Comparison of ENCODE assay signal across 8 cellular contexts in the genomic region with DNA sequence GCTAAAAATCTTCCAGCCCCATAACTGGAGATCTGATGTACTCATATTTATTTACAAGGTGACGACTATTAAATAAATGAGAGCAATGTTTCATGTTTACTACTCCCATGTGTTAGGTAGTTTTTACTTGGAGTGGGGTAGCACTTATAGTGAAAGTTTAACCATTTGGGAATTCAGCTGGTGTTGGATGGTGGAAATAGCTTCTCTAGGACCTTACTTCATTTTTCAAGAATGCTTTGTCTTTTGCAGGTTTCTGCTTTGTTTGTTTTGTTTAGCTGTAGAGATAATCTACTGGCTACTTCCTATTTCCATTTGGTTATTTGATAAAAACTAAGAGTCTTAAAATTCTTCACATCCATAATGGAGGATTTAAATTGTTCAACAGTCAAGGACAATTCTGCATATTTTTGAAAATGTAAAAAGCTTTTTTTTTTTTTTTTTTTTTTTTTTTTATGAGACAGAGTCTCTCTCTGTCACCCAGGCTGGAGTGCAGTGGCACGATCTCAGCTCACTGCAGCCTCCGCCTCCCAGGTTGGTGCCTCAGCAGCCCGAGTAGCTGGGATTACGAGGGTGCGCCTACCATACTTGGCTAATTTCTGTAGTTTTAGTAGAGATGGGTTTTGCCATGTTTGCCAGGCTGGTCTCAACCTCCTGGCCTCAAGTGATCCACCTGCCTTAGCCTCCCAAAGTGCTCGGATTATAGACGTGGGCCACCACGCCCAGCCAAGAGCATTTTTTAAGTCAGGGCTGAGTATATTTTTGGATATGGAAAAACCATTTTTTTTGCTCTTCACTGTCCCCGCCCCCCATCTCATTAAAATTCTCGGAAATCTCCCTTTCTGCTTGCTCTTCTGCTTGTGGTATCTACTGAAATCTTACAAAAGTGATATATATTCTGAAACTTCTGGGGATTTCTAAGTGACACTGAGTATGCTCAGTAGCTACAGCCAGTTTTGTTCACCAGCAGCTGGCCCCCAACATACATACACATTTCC. TPM values are rescaled to one million over a fixed set of nuclear protein-coding genes. Genes with fewer than 3 reads are reported as not detected.
DNase-seq lines count a peak whose midpoint lies in the region; ATAC-seq and TF ChIP-seq lines count a peak whose summit lies in the region.

No MANE protein-coding gene starts in this region.

- H3K27ac ChIP-seq in HL-60 (replicated peaks), result no peak overlapping the region

- DNase-seq in AG10803 (ENCODE audit: low read depth), result no peak
- no peak for DNase-seq in HL-60 (ENCODE audit: low read depth in 1 of 2, low spot score in 1 of 2)
- DNase-seq in activated T-helper 1 cell treated with anti-CD3 and anti-CD28 coated beads, Interleukin-12 subunit alpha, Interleukin-12 subunit beta, Interleukin-2, Interleukin-4 antibody, amounts not matched to agents 30 ng/mL and 10 ng/mL and 1 ng/mL, durations not matched to agents 14 hours and 24 hours and 36 hours (ENCODE audit: low spot score), result peak; percentile 58
- DNase-seq in immature natural killer cell, result peak in 1 of 3 donors; percentile 17
- peak; percentile 25 to 29 for DNase-seq in stimulated activated CD4-positive, alpha-beta T cell treated with anti-CD3 and anti-CD28 coated beads, Interleukin-4, amount 100 ng/mL, for 4 hours
- DNase-seq in NCI-H2107 treated with DMSO at 0.1 percent for 48 hours (lab: John Stamatoyannopoulos, UW; ENCODE audit: unreplicated experiment), result no peak
- DNase-seq in EL, result no peak

- no peak overlapping the region for H3K27ac Mint-ChIP-seq in activated T-helper 1 cell treated with anti-CD3 and anti-CD28 coated beads, Interleukin-12 subunit alpha, Interleukin-12 subunit beta, Interleukin-2, Interleukin-4 antibody, amounts not matched to agents 30 ng/mL and 10 ng/mL and 1 ng/mL, durations not matched to agents 14 hours and 24 hours and 36 hours
- peak overlapping the region in 4 of 6 donors; percentile 29 to 92 (median 52) for H3K27ac Mint-ChIP-seq in immature natural killer cell

- H3K4me3 ChIP-seq in AG10803 (ENCODE audit: low read length), result peak overlapping the region; percentile 62
- H3K4me3 ChIP-seq in HL-60 (replicated peaks; ENCODE audit: insufficient read depth, low read length), result peak overlapping the region; percentile 39

- intact Hi-C loops in activated T-helper 1 cell treated with anti-CD3 and anti-CD28 coated beads, Interleukin-12 subunit alpha, Interleukin-12 subunit beta, Interleukin-2, Interleukin-4 antibody, amounts not matched to agents 30 ng/mL and 10 ng/mL and 1 ng/mL, durations not matched to agents 14 hours and 24 hours and 36 hours (cut with micrococcal nuclease), result loop anchor here (1.0 to 10.0 kb wide), 8 partner anchors 8 to 1306 kb away; a partner anchor contains a TSS

- H3K27me3 ChIP-seq in HL-60 (ENCODE audit: insufficient read depth, poor library complexity, severe bottlenecking), result no peaks in the 10 kb centered on the region

- peak overlapping the region; percentile 82 for H3K4me3 Mint-ChIP-seq in activated T-helper 1 cell treated with anti-CD3 and anti-CD28 coated beads, Interleukin-12 subunit alpha, Interleukin-12 subunit beta, Interleukin-2, Interleukin-4 antibody, amounts not matched to agents 30 ng/mL and 10 ng/mL and 1 ng/mL, durations not matched to agents 14 hours and 24 hours and 36 hours
- H3K4me3 Mint-ChIP-seq in immature natural killer cell, result peak overlapping the region; percentile 1 to 77 (median 26)

- TF ChIP-seq CTCF in AG10803 (conservative IDR thresholded peaks at IDR 0.05; ENCODE audit: low read length) (no peak), HL-60 (IDR thresholded peaks at IDR 0.05; ENCODE audit: insufficient read depth, low read length) (no peak)

- peak; percentile 19 for ATAC-seq in GM19452 (IDR thresholded peaks at IDR 0.05; ENCODE audit: unreplicated experiment)

- H3K9me3 Mint-ChIP-seq in activated T-helper 1 cell treated with anti-CD3 and anti-CD28 coated beads, Interleukin-12 subunit alpha, Interleukin-12 subunit beta, Interleukin-2, Interleukin-4 antibody, amounts not matched to agents 30 ng/mL and 10 ng/mL and 1 ng/mL, durations not matched to agents 14 hours and 24 hours and 36 hours, result no peaks in the 10 kb centered on the region
- H3K9me3 Mint-ChIP-seq in immature natural killer cell, result no peaks in the 10 kb centered on the region

- H3K36me3 Mint-ChIP-seq in activated T-helper 1 cell treated with anti-CD3 and anti-CD28 coated beads, Interleukin-12 subunit alpha, Interleukin-12 subunit beta, Interleukin-2, Interleukin-4 antibody, amounts not matched to agents 30 ng/mL and 10 ng/mL and 1 ng/mL, durations not matched to agents 14 hours and 24 hours and 36 hours (ENCODE audit: low read depth), result peaks cover 3% of the 10 kb centered on the region
- no peaks in the 10 kb centered on the region for H3K36me3 Mint-ChIP-seq in immature natural killer cell

- H3K27me3 Mint-ChIP-seq in activated T-helper 1 cell treated with anti-CD3 and anti-CD28 coated beads, Interleukin-12 subunit alpha, Interleukin-12 subunit beta, Interleukin-2, Interleukin-4 antibody, amounts not matched to agents 30 ng/mL and 10 ng/mL and 1 ng/mL, durations not matched to agents 14 hours and 24 hours and 36 hours (ENCODE audit: insufficient read depth), result no peaks in the 10 kb centered on the region
- H3K27me3 Mint-ChIP-seq in immature natural killer cell (ENCODE audit: low read depth in 3 of 3), result no peaks in the 10 kb centered on the region

- peaks cover 34% of the 10 kb centered on the region for H3K4me1 Mint-ChIP-seq in activated T-helper 1 cell treated with anti-CD3 and anti-CD28 coated beads, Interleukin-12 subunit alpha, Interleukin-12 subunit beta, Interleukin-2, Interleukin-4 antibody, amounts not matched to agents 30 ng/mL and 10 ng/mL and 1 ng/mL, durations not matched to agents 14 hours and 24 hours and 36 hours (ENCODE audit: low read depth)
- peaks cover 11 to 14% of the 10 kb centered on the region in 2 donors for H3K4me1 Mint-ChIP-seq in immature natural killer cell

RNA-seq across cellular contexts. Expression of a gene that starts 1.4 kb away (rescaled TPM):
- total RNA-seq in activated T-helper 1 cell treated with anti-CD3 and anti-CD28 coated beads, Interleukin-12 subunit alpha, Interleukin-12 subunit beta, Interleukin-2, Interleukin-4 antibody, amounts not matched to agents 30 ng/mL and 10 ng/mL and 1 ng/mL, durations not matched to agents 14 hours and 24 hours and 36 hours, result 7.8 and 8.0 TPM in 2 replicates
- under 1 TPM; 0.02 to 0.76 (median 0.36) TPM for polyA plus RNA-seq in immature natural killer cell

Comparison
In these comparisons a context has a peak if more than half of its experiments do, and no peak if none do; other contexts are left out.
1. DNase-seq: peak in activated T-helper 1 cell treated with anti-CD3 and anti-CD28 coated beads, Interleukin-12 subunit alpha, Interleukin-12 subunit beta, Interleukin-2, Interleukin-4 antibody, amounts not matched to agents 30 ng/mL and 10 ng/mL and 1 ng/mL, durations not matched to agents 14 hours and 24 hours and 36 hours (single experiment) and stimulated activated CD4-positive, alpha-beta T cell treated with anti-CD3 and anti-CD28 coated beads, Interleukin-4, amount 100 ng/mL, for 4 hours (2 of 2); none in AG10803 (single experiment), HL-60 (0 of 2), NCI-H2107 treated with DMSO at 0.1 percent for 48 hours (single experiment) and EL (single experiment).